Comparison of ENCODE assay signal across 27 cellular contexts in genomic region chr6:139313229-139313628, GRCh38. TPM values are rescaled to one million over a fixed set of nuclear protein-coding genes. Genes with fewer than 3 reads are reported as not detected.
DNase-seq lines count a peak whose midpoint lies in the region; ATAC-seq and TF ChIP-seq lines count a peak whose summit lies in the region.
"Had no signal": no experiment of that assay in that cellular context is flagged by ENCODE, and none has a peak within 500 bp of the region (broad histone marks: within the 10 kb centered on the region; RNA-seq: fewer than 3 reads in every experiment).

No MANE protein-coding gene starts in this region.

- H3K27me3 Mint-ChIP-seq in activated naive CD8-positive, alpha-beta T cell: no peaks in the 10 kb centered on the region
- no peaks in the 10 kb centered on the region for H3K27me3 Mint-ChIP-seq in activated naive CD8-positive, alpha-beta T cell treated with anti-CD3 and anti-CD28 coated beads, Interleukin-2, amount 50 U/mL, for 24 hours
- H3K27me3 Mint-ChIP-seq: activated CD8-positive, alpha-beta T cell treated with anti-CD3 and anti-CD28 coated beads for 36 hours; activated naive CD4-positive, alpha-beta T cell treated with anti-CD3 and anti-CD28 coated beads, Interleukin-2, amount 50 U/mL, for 24 hours; activated T-helper 17 cell treated with anti-CD3 and anti-CD28 coated beads, Interleukin-2, amount 50 U/mL, for 72 hours had no signal

- no peak overlapping the region for H3K9ac ChIP-seq in mesendoderm (ENCODE audit: low read length)

- H3K9me3 ChIP-seq in ectodermal cell (ENCODE audit: control insufficient read depth, low read length): no peaks in the 10 kb centered on the region
- no peaks in the 10 kb centered on the region for H3K9me3 ChIP-seq in A673 (ENCODE audit: low read depth, low read length, poor library complexity, severe bottlenecking)
- H3K9me3 ChIP-seq in sigmoid colon: no peaks in the 10 kb centered on the region
- H3K9me3 ChIP-seq: psoas muscle had no signal

- POLR2A ChIA-PET in A673 (lab: Charles Lee; ENCODE audit: low non-redundant PET): no interaction called here

- H2BK5ac ChIP-seq in mesendoderm (ENCODE audit: low read length): no peak overlapping the region

- H3K4me1 ChIP-seq in ectodermal cell (ENCODE audit: control insufficient read depth, insufficient read depth, low read length): peaks cover 8% of the 10 kb centered on the region
- H3K4me1 ChIP-seq in mesendoderm (ENCODE audit: control insufficient read depth, low read depth, low read length): no peaks in the 10 kb centered on the region
- H3K4me1 ChIP-seq in A673 (ENCODE audit: insufficient read depth, low read length, poor library complexity, severe bottlenecking): no peaks in the 10 kb centered on the region
- H3K4me1 ChIP-seq in sigmoid colon: no peaks in the 10 kb centered on the region
- H3K4me1 ChIP-seq: psoas muscle had no signal

- TF ChIP-seq POLR2A in sigmoid colon (IDR thresholded peaks at IDR 0.05): no peak

- H3K36me3 Mint-ChIP-seq in activated naive CD8-positive, alpha-beta T cell: peaks cover 9% of the 10 kb centered on the region
- no peaks in the 10 kb centered on the region for H3K36me3 Mint-ChIP-seq in activated naive CD8-positive, alpha-beta T cell treated with anti-CD3 and anti-CD28 coated beads, Interleukin-2, amount 50 U/mL, for 24 hours (ENCODE audit: low read depth)

- DNase-seq in activated naive CD8-positive, alpha-beta T cell treated with anti-CD3 and anti-CD28 coated beads, Interleukin-2, amount 50 U/mL, for 24 hours: no peak
- DNase-seq in mesendoderm (peak; percentile 21), A673 (ENCODE audit: low spot score) (no peak), DMS 273 treated with DMSO at 0.1 percent for 48 hours (lab: John Stamatoyannopoulos, UW) (no peak), sigmoid colon (no peak), substantia nigra (lab: John Stamatoyannopoulos, UW) (no peak)
- DNase-seq: activated CD8-positive, alpha-beta T cell treated with anti-CD3 and anti-CD28 coated beads for 36 hours; DND-41; effector CD4-positive, alpha-beta T cell; NCI-H1436; NCI-H2081 treated with DMSO at 0.1 percent for 48 hours; NCI-H2227 treated with DMSO at 0.1 percent for 48 hours; NCI-H526; occipital lobe; psoas muscle; SIG-M5; stimulated activated CD4-positive, alpha-beta T cell treated with anti-CD3 and anti-CD28 coated beads, Interleukin-4, amount 100 ng/mL, for 1 hour; SW 1271 had no signal

- no peak overlapping the region for H3K56ac ChIP-seq in mesendoderm (ENCODE audit: low read length)

- H3K4me3 Mint-ChIP-seq in activated naive CD8-positive, alpha-beta T cell: no peak overlapping the region
- H3K4me3 Mint-ChIP-seq in activated naive CD8-positive, alpha-beta T cell treated with anti-CD3 and anti-CD28 coated beads, Interleukin-2, amount 50 U/mL, for 24 hours: no peak overlapping the region
- H3K4me3 Mint-ChIP-seq: activated CD8-positive, alpha-beta T cell treated with anti-CD3 and anti-CD28 coated beads for 36 hours; activated naive CD4-positive, alpha-beta T cell treated with anti-CD3 and anti-CD28 coated beads, Interleukin-2, amount 50 U/mL, for 24 hours; activated T-helper 17 cell treated with anti-CD3 and anti-CD28 coated beads, Interleukin-2, amount 50 U/mL, for 72 hours had no signal

- no peaks in the 10 kb centered on the region for H3K27me3 ChIP-seq in ectodermal cell (ENCODE audit: control insufficient read depth, insufficient read depth, low read length, poor library complexity, severe bottlenecking)
- H3K27me3 ChIP-seq in mesendoderm (ENCODE audit: insufficient read depth, low read length, poor library complexity): no peaks in the 10 kb centered on the region
- no peaks in the 10 kb centered on the region for H3K27me3 ChIP-seq in A673 (replicated peaks; ENCODE audit: insufficient read depth, low read depth, low read length, poor library complexity)
- no peaks in the 10 kb centered on the region for H3K27me3 ChIP-seq in sigmoid colon
- H3K27me3 ChIP-seq: hepatocyte, tibial nerve had no signal

- H3K4me3 ChIP-seq in ectodermal cell (ENCODE audit: insufficient read depth, low read depth, low read length) (no peak overlapping the region), mesendoderm (ENCODE audit: low read length) (no peak overlapping the region), A673 (ENCODE audit: low read depth, low read length, poor library complexity, severe bottlenecking) (no peak overlapping the region), sigmoid colon (no peak overlapping the region)
- H3K4me3 ChIP-seq: hepatocyte, psoas muscle, tibial nerve had no signal

- CTCF ChIA-PET in A673 (lab: Charles Lee): no interaction called here

- BruUV-seq in A673 (replicated peaks; lab: Mats Ljungman, UMichigan): no TSS peak

- H3K4me1 Mint-ChIP-seq in activated naive CD8-positive, alpha-beta T cell (ENCODE audit: low read depth): peaks cover 27% of the 10 kb centered on the region
- H3K4me1 Mint-ChIP-seq in activated naive CD8-positive, alpha-beta T cell treated with anti-CD3 and anti-CD28 coated beads, Interleukin-2, amount 50 U/mL, for 24 hours: peaks cover 19% of the 10 kb centered on the region

- H4K5ac ChIP-seq in mesendoderm (ENCODE audit: low read length): no peak overlapping the region

- H3K79me2 ChIP-seq in mesendoderm (ENCODE audit: control insufficient read depth, insufficient read depth, low read length): no peaks in the 10 kb centered on the region
- H3K79me2 ChIP-seq: hepatocyte had no signal

- no peak overlapping the region for H3K4ac ChIP-seq in mesendoderm (ENCODE audit: low read depth, low read length)

- no peak overlapping the region for H2BK15ac ChIP-seq in mesendoderm (replicated peaks; ENCODE audit: low read depth)

- H3K36me3 ChIP-seq in ectodermal cell (ENCODE audit: control insufficient read depth, insufficient read depth, low read length) (no peaks in the 10 kb centered on the region), mesendoderm (ENCODE audit: control insufficient read depth, insufficient read depth, low read length) (no peaks in the 10 kb centered on the region), A673 (ENCODE audit: insufficient read depth, low read length, poor library complexity, severe bottlenecking) (no peaks in the 10 kb centered on the region), sigmoid colon (no peaks in the 10 kb centered on the region)
- H3K36me3 ChIP-seq: tibial nerve had no signal

- peak overlapping the region; percentile 64 for H3K18ac ChIP-seq in mesendoderm (ENCODE audit: low read length)

- no peak overlapping the region for H4K8ac ChIP-seq in mesendoderm (ENCODE audit: low read depth, low read length)

- no peak overlapping the region for H3K4me2 ChIP-seq in mesendoderm (ENCODE audit: low read length)
- H3K4me2 ChIP-seq: hepatocyte had no signal

- peak overlapping the region; percentile 41 for H3K27ac Mint-ChIP-seq in activated naive CD8-positive, alpha-beta T cell
- no peak overlapping the region for H3K27ac Mint-ChIP-seq in activated naive CD8-positive, alpha-beta T cell treated with anti-CD3 and anti-CD28 coated beads, Interleukin-2, amount 50 U/mL, for 24 hours
- H3K27ac Mint-ChIP-seq: activated CD8-positive, alpha-beta T cell treated with anti-CD3 and anti-CD28 coated beads for 36 hours; activated naive CD4-positive, alpha-beta T cell treated with anti-CD3 and anti-CD28 coated beads, Interleukin-2, amount 50 U/mL, for 24 hours; activated T-helper 17 cell treated with anti-CD3 and anti-CD28 coated beads, Interleukin-2, amount 50 U/mL, for 72 hours had no signal

- ATAC-seq in activated naive CD8-positive, alpha-beta T cell treated with anti-CD3 and anti-CD28 coated beads, Interleukin-2, amount 50 U/mL, for 24 hours: no peak
- ATAC-seq: activated CD8-positive, alpha-beta T cell treated with anti-CD3 and anti-CD28 coated beads for 36 hours; activated T-helper 17 cell treated with anti-CD3 and anti-CD28 coated beads, Interleukin-2, amount 50 U/mL, for 72 hours; psoas muscle had no signal

- H3K79me1 ChIP-seq in mesendoderm (ENCODE audit: low read length): no peaks in the 10 kb centered on the region

- H3K9me3 Mint-ChIP-seq in activated naive CD8-positive, alpha-beta T cell (ENCODE audit: low read depth): no peaks in the 10 kb centered on the region
- peaks cover under 1% of the 10 kb centered on the region for H3K9me3 Mint-ChIP-seq in activated naive CD8-positive, alpha-beta T cell treated with anti-CD3 and anti-CD28 coated beads, Interleukin-2, amount 50 U/mL, for 24 hours
- H3K9me3 Mint-ChIP-seq: activated naive CD4-positive, alpha-beta T cell treated with anti-CD3 and anti-CD28 coated beads, Interleukin-2, amount 50 U/mL, for 24 hours; activated T-helper 17 cell treated with anti-CD3 and anti-CD28 coated beads, Interleukin-2, amount 50 U/mL, for 72 hours had no signal

- H3K27ac ChIP-seq in ectodermal cell (ENCODE audit: insufficient read depth, low read depth, low read length, poor library complexity, severe bottlenecking): peak overlapping the region; percentile 18
- H3K27ac ChIP-seq in mesendoderm (ENCODE audit: low read depth, low read length): no peak overlapping the region
- H3K27ac ChIP-seq in A673 (ENCODE audit: low read depth, low read length, poor library complexity, severe bottlenecking): no peak overlapping the region
- H3K27ac ChIP-seq in sigmoid colon: no peak overlapping the region
- H3K27ac ChIP-seq in substantia nigra (ENCODE audit: low read depth, low read length, poor library complexity, severe bottlenecking): no peak overlapping the region
- H3K27ac ChIP-seq: 22Rv1, C4-2B, hepatocyte, psoas muscle, tibial nerve had no signal

- no peak for TF ChIP-seq EP300 in sigmoid colon (IDR thresholded peaks at IDR 0.05)

- H2BK120ac ChIP-seq in mesendoderm (ENCODE audit: low read depth, low read length): peak overlapping the region; percentile 23

- no peak overlapping the region for H2AK5ac ChIP-seq in mesendoderm (ENCODE audit: low read length)

- no peak for TF ChIP-seq CTCF in A673 (conservative IDR thresholded peaks at IDR 0.05; ENCODE audit: low read depth, low read length)
- no peak for TF ChIP-seq CTCF in sigmoid colon (IDR thresholded peaks at IDR 0.05)

- WGBS in ectodermal cell, 2 experiments: 32 to 36% methylated on average over 7 of the region's 7 CpGs
- WGBS in mesendoderm (ENCODE audit: extremely low coverage, insufficient coverage, low lambda C conversion rate): no CpG with 5 or more reads among the region's 7 CpGs
- WGBS in sigmoid colon, 2 donors: 94 to 97% methylated on average over 7 of the region's 7 CpGs

- H3K23ac ChIP-seq in mesendoderm (ENCODE audit: low read length): no peak overlapping the region

- intact Hi-C loops in A673 (cut with micrococcal nuclease; ENCODE audit: unreplicated experiment) (no loop called here), sigmoid colon (cut with DNase I) (no loop called here)

RNA-seq across cellular contexts. Expression of gene TXLNB, which starts 21.4 kb away (rescaled TPM):
- polyA plus RNA-seq in ectodermal cell (2013, experiment 1 of 4): 0.48 TPM
- polyA plus RNA-seq in ectodermal cell (2013, experiment 2 of 4): 0.32 TPM
- polyA plus RNA-seq in ectodermal cell (2013, experiment 3 of 4): 0.32 TPM
- 0.65 TPM for polyA plus RNA-seq in ectodermal cell (2013, experiment 4 of 4)
- polyA plus RNA-seq in mesendoderm (2013, experiment 1 of 2): 0.04 TPM
- 0.01 TPM for polyA plus RNA-seq in mesendoderm (2013, experiment 2 of 2)
- total RNA-seq in A673 (2021) (not detected in 2 replicates), sigmoid colon (1 to 10 TPM in 3 of 4 donors, under 1 TPM in 1; 0.95 to 3.9 (median 2.7) TPM)
- under 1 TPM in 2 of 3 donors, not detected in 1; 0.58 to 0.60 TPM for polyA plus RNA-seq in sigmoid colon
- total RNA-seq: kidney epithelial cell had no signal
